1 cellular context compared by ENCODE assay signal in genomic region chr18:13191779-13192178, GRCh38.
TF ChIP-seq lines count a peak whose summit lies in the region.

No MANE protein-coding gene starts in this region.

TF ChIP-seq in H1, 55 proteins besides CTCF, POLR2A, EP300 and RAD21 (continued from another document):
- TF ChIP-seq CHD7 (IDR thresholded peaks at IDR 0.05; ENCODE audit: insufficient replicate concordance, low read length), result no peak
TF ChIP-seq in H1: peak in this region for 1.
